ENCODE assay signal across 18 cellular contexts in the genomic region with DNA sequence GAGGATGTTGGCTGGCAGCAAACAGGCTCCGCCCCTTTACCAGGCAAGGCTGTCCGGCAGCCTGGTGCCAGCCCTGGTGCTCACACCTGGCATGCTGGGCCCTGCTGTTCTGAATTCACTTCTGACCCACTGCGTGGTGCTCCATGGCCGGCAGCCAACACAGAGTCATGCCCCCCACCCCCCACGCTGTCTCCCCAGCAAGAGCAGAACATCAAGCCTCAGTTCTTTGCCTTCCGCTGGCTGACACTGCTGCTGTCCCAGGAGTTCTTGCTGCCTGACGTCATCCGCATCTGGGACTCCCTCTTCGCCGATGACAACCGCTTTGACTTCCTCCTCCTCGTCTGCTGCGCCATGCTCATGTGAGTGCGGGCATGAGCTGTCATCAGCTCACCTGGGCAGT. TPM values are rescaled to one million over a fixed set of nuclear protein-coding genes. Genes with fewer than 3 reads are reported as not detected.
A peak's percentile ranks its signal among the peaks of the same experiment; 100 is the strongest.
DNase-seq lines count a peak whose midpoint lies in the region; ATAC-seq lines count a peak whose summit lies in the region.
"Had no signal": no experiment of that assay in that cellular context is flagged by ENCODE, and none has a peak within 500 bp of the region (broad histone marks: within the 10 kb centered on the region; RNA-seq: fewer than 3 reads in every experiment).

No MANE protein-coding gene starts in this region.

- no peak for ATAC-seq in HG03139 (IDR thresholded peaks at IDR 0.05; ENCODE audit: unreplicated experiment)
- ATAC-seq: A549, GM12878, HCT116, PC-3 had no signal

- no peaks in the 10 kb centered on the region for H3K9me3 Mint-ChIP-seq in activated T-cell treated with anti-CD3 and anti-CD28 coated beads, Interleukin-2, amount 50 U/mL, for 24 hours

- peak overlapping the region; percentile 93 for H3K27ac ChIP-seq in cingulate gyrus (ENCODE audit: low read depth, low read length)
- H3K27ac ChIP-seq: A549, GM23248 had no signal

- H3K27ac Mint-ChIP-seq in activated T-cell treated with anti-CD3 and anti-CD28 coated beads, Interleukin-2, amount 50 U/mL, for 24 hours: no peak overlapping the region

- no peaks in the 10 kb centered on the region for H3K4me1 Mint-ChIP-seq in activated T-cell treated with anti-CD3 and anti-CD28 coated beads, Interleukin-2, amount 50 U/mL, for 24 hours (ENCODE audit: low read depth)

- no peaks in the 10 kb centered on the region for H3K27me3 Mint-ChIP-seq in activated T-cell treated with anti-CD3 and anti-CD28 coated beads, Interleukin-2, amount 50 U/mL, for 24 hours

- H3K4me3 ChIP-seq in H7 (ENCODE audit: insufficient read depth, low read depth, low read length): no peak overlapping the region
- H3K4me3 ChIP-seq: A549, GM12878, GM23248 had no signal

- H3K36me3 ChIP-seq in H7 (replicated peaks; ENCODE audit: control insufficient read depth, insufficient read depth, low read length): peaks cover 13% of the 10 kb centered on the region

- H3K27me3 ChIP-seq in H7 (ENCODE audit: control insufficient read depth, insufficient read depth, low read length): no peaks in the 10 kb centered on the region

- peaks cover 62% of the 10 kb centered on the region for H3K36me3 Mint-ChIP-seq in activated T-cell treated with anti-CD3 and anti-CD28 coated beads, Interleukin-2, amount 50 U/mL, for 24 hours (ENCODE audit: low read depth)

- no peak overlapping the region for H3K4me3 Mint-ChIP-seq in activated T-cell treated with anti-CD3 and anti-CD28 coated beads, Interleukin-2, amount 50 U/mL, for 24 hours

- peak; percentile 30 for DNase-seq in H7
- DNase-seq in medulla oblongata (ENCODE audit: extremely low spot score): peak; percentile 55
- peak; percentile 71 for DNase-seq in putamen (ENCODE audit: low spot score)
- no peak for DNase-seq in activated T-cell treated with anti-CD3 and anti-CD28 coated beads, Interleukin-2, amount 50 U/mL, for 24 hours
- no peak for DNase-seq in HPDE6-E6E7 (ENCODE audit: extremely low spot score)
- DNase-seq: DND-41, GDM1, GM23248, NCI-H1417 treated with DMSO at 0.1 percent for 48 hours, NCI-H2029 treated with DMSO at 0.1 percent for 48 hours, NCI-H510A, NCI-H774, PC-3 had no signal

RNA-seq across cellular contexts. Expression of gene ENDOG, which starts 12.6 kb away (rescaled TPM):
- 15.5 and 32.9 TPM in 2 replicates for total RNA-seq in H7 (2014; rRNA removed; shearing (Covaris generic))

RNA-seq across cellular contexts. Expression of gene TBC1D13, which starts 18.6 kb away (rescaled TPM):
- total RNA-seq in H7 (2014; rRNA removed; shearing (Covaris generic)): 15.3 and 16.8 TPM in 2 replicates

RNA-seq across cellular contexts. Expression of gene SPOUT1, which starts 23.9 kb away (rescaled TPM):
- total RNA-seq in H7 (2014; rRNA removed; shearing (Covaris generic)): 49.0 and 70.7 TPM in 2 replicates

RNA-seq across cellular contexts. Expression of gene ZER1, which starts 33.9 kb away (rescaled TPM):
- 19.6 and 31.1 TPM in 2 replicates for total RNA-seq in H7 (2014; rRNA removed; shearing (Covaris generic))

Comparison
In these comparisons a context has a peak if more than half of its experiments do, and no peak if none do; other contexts are left out.
1. DNase-seq: peak in H7 (single experiment), medulla oblongata (single experiment) and putamen (single experiment); none in activated T-cell treated with anti-CD3 and anti-CD28 coated beads, Interleukin-2, amount 50 U/mL, for 24 hours (single experiment) and HPDE6-E6E7 (single experiment).